In the genomic region with DNA sequence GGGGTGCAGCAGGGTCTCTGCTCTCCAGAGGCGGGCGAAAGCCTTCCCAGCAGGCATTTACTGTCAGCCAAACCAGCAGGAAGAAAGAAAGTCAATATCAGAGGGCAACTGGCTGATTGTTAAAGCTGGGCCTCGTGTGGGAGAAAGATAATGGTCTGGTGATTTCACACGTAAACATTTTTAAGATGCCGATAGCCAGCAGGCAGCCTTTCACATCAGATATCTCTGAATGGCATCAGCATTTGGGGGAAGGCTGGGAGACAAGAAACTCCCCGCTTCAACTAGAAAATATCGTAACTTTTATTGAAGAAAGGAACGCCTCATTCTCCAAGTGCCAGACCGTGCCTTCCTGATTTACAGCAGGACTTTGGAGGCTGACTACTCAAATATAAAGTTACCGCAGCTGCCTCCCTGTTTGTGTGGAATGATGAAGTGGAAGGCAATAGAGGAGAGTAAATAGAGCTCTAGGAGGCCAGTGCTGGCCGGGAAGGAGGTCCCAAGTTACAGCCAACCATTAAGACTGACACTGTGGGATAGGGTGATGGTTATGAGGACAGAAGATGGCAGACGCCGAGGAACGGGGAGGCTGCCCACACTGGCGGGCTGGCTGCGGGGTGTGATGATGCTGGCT, we compare ENCODE assay signal across 1 cellular context.
TF ChIP-seq lines count a peak whose summit lies in the region.

No MANE protein-coding gene starts in this region.

TF ChIP-seq in HEK293, 187 proteins besides CTCF, POLR2A, EP300 and RAD21 (continued from another document):
- TF ChIP-seq ZNF280D (tag by site-specific recombination; IDR thresholded peaks at IDR 0.05) = no peak
- TF ChIP-seq WT1 (tag by site-specific recombination; IDR thresholded peaks at IDR 0.05) = 0 out of 2 replicates have a peak, but pooled peaks have one; percentile 26
TF ChIP-seq in HEK293: peak in this region for 3.
